Comparison of ENCODE assay signal across 1 cellular context in the genomic region with DNA sequence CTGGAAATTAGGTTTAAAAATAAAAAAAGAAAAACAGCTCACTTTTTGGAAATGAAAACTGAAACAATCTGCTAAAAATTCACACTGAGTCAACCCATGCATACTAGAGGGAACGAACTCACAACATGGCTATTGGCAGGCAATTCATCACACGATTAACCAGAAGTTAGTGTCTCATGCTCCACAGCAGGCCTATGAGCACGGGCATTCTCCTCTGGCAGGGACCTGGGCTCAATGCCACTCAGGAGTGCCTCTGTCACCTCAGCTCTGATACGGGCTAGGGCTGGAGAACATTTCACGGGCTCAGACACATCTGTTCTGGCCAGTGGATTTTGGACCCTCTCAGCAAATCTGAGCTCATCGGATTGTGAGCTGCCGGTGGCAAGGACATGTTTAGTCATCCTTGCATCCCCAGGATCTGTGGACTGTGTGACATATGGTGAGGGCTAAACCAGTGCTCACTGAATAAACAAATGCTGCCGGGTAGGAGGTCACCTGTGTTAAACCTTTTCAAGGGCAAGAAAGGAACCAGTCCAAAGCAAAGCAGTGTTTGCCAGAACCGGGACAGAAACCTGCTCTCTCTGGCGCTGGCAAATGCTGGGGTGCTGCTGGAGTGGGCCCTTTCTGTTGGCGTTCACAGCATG.
TF ChIP-seq lines count a peak whose summit lies in the region.

No MANE protein-coding gene starts in this region.

TF ChIP-seq in HepG2, 621 proteins besides CTCF, POLR2A, EP300 and RAD21 (continued from another document and continues in another):
- TF ChIP-seq, protein P1, sequence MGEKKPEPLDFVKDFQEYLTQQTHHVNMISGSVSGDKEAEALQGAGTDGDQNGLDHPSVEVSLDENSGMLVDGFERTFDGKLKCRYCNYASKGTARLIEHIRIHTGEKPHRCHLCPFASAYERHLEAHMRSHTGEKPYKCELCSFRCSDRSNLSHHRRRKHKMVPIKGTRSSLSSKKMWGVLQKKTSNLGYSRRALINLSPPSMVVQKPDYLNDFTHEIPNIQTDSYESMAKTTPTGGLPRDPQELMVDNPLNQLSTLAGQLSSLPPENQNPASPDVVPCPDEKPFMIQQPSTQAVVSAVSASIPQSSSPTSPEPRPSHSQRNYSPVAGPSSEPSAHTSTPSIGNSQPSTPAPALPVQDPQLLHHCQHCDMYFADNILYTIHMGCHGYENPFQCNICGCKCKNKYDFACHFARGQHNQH (CRISPR knock-in tag; IDR thresholded peaks at IDR 0.05): peak; percentile 48; the same call in 1 of the 2 replicates
- TF ChIP-seq XRCC5 (optimal IDR thresholded peaks at IDR 0.05; ENCODE audit: low read length) (peak; percentile 68), ZNF761 (CRISPR knock-in tag; conservative IDR thresholded peaks at IDR 0.05) (no peak), ZNF614 (CRISPR knock-in tag; IDR thresholded peaks at IDR 0.05; ENCODE audit: borderline replicate concordance) (peak; percentile 49; the same call in 1 of the 2 replicates), IRX3 (CRISPR knock-in tag; IDR thresholded peaks at IDR 0.05; ENCODE audit: borderline replicate concordance, low read depth) (no peak), PRPF4 (IDR thresholded peaks at IDR 0.05; ENCODE audit: low read depth, low read length, poor library complexity, severe bottlenecking) (no peak), ZNF30 (CRISPR knock-in tag; IDR thresholded peaks at IDR 0.05) (no peak), HDAC1 (CRISPR knock-in tag; IDR thresholded peaks at IDR 0.05) (peak; percentile 95), ZNF383 (CRISPR knock-in tag; IDR thresholded peaks at IDR 0.05; ENCODE audit: borderline replicate concordance) (no peak), ZNF607 (CRISPR knock-in tag; IDR thresholded peaks at IDR 0.05; ENCODE audit: borderline replicate concordance) (peak; percentile 31; the same call in 1 of the 2 replicates), IKZF1 (IDR thresholded peaks at IDR 0.05) (no peak), REL (CRISPR knock-in tag; conservative IDR thresholded peaks at IDR 0.05) (no peak), SIN3A (IDR thresholded peaks at IDR 0.05; ENCODE audit: borderline replicate concordance, low read depth, low read length) (0 out of 2 replicates have a peak, but pooled peaks have one; percentile 46), BRCA1 (CRISPR knock-in tag; IDR thresholded peaks at IDR 0.05) (peak; percentile 77; the same call in 1 of the 2 replicates), ZNF652 (CRISPR knock-in tag; IDR thresholded peaks at IDR 0.05; ENCODE audit: borderline replicate concordance, low read depth) (no peak), MLLT10 (CRISPR knock-in tag; IDR thresholded peaks at IDR 0.05) (no peak), ZKSCAN8 (CRISPR knock-in tag; IDR thresholded peaks at IDR 0.05; ENCODE audit: borderline replicate concordance) (no peak; the same call in 1 of the 2 replicates), ZNF292 (CRISPR knock-in tag; IDR thresholded peaks at IDR 0.05; ENCODE audit: borderline replicate concordance, low read depth) (peak; percentile 74; the same call in 1 of the 2 replicates), ZNF331 (CRISPR knock-in tag; IDR thresholded peaks at IDR 0.05) (peak; percentile 52; the same call in 1 of the 2 replicates), KMT2B (CRISPR knock-in tag; IDR thresholded peaks at IDR 0.05) (no peak), ZNF160 (CRISPR knock-in tag; IDR thresholded peaks at IDR 0.05) (no peak), NRL (CRISPR knock-in tag; IDR thresholded peaks at IDR 0.05; ENCODE audit: borderline replicate concordance) (no peak), RORA (CRISPR knock-in tag; IDR thresholded peaks at IDR 0.05) (no peak), ZNF749 (CRISPR knock-in tag; IDR thresholded peaks at IDR 0.05; ENCODE audit: borderline replicate concordance) (no peak), ZNF678 (CRISPR knock-in tag; IDR thresholded peaks at IDR 0.05) (no peak), ZC3H4 (CRISPR knock-in tag; IDR thresholded peaks at IDR 0.05; ENCODE audit: borderline replicate concordance) (no peak), CEBPG (CRISPR knock-in tag; IDR thresholded peaks at IDR 0.05) (peak; percentile 33; the same call in 1 of the 2 replicates), KDM1A (CRISPR knock-in tag; IDR thresholded peaks at IDR 0.05) (peak; percentile 73), TCF7L2 (IDR thresholded peaks at IDR 0.05; ENCODE audit: low read depth, low read length) (no peak), ZNF446 (CRISPR knock-in tag; IDR thresholded peaks at IDR 0.05) (no peak), ZNF777 (CRISPR knock-in tag; IDR thresholded peaks at IDR 0.05) (no peak), ZSCAN22 (CRISPR knock-in tag; IDR thresholded peaks at IDR 0.05) (no peak), TEAD3 (CRISPR knock-in tag; optimal IDR thresholded peaks at IDR 0.05; ENCODE audit: borderline replicate concordance) (peak; percentile 59), ATF7 (IDR thresholded peaks at IDR 0.05) (peak; percentile 66), ATF7 (CRISPR knock-in tag; IDR thresholded peaks at IDR 0.05) (peak; percentile 85), SRSF4 (IDR thresholded peaks at IDR 0.05; ENCODE audit: low read depth, low read length, poor library complexity, severe bottlenecking) (no peak), ISL2 (CRISPR knock-in tag; IDR thresholded peaks at IDR 0.05) (0 out of 2 replicates have a peak, but pooled peaks have one; percentile 46), ZNF317 (CRISPR knock-in tag; IDR thresholded peaks at IDR 0.05) (peak; percentile 52; the same call in 1 of the 2 replicates), PCBP2 (optimal IDR thresholded peaks at IDR 0.05; ENCODE audit: low read depth, low read length, poor library complexity, severe bottlenecking) (no peak), KLF16 (CRISPR knock-in tag; IDR thresholded peaks at IDR 0.05) (peak in 1 of 2 experiments; percentile 45; a peak in 1 of 4 replicates), NCOA2 (CRISPR knock-in tag; IDR thresholded peaks at IDR 0.05) (peak; percentile 14; the same call in 1 of the 2 replicates), IRF2 (CRISPR knock-in tag; IDR thresholded peaks at IDR 0.05) (peak; percentile 67; the same call in 1 of the 2 replicates), JUN (CRISPR knock-in tag; IDR thresholded peaks at IDR 0.05) (peak; percentile 76; the same call in 1 of the 2 replicates), RBFOX2 (IDR thresholded peaks at IDR 0.05; ENCODE audit: low read depth, low read length) (no peak)
- TF ChIP-seq, protein P2, sequence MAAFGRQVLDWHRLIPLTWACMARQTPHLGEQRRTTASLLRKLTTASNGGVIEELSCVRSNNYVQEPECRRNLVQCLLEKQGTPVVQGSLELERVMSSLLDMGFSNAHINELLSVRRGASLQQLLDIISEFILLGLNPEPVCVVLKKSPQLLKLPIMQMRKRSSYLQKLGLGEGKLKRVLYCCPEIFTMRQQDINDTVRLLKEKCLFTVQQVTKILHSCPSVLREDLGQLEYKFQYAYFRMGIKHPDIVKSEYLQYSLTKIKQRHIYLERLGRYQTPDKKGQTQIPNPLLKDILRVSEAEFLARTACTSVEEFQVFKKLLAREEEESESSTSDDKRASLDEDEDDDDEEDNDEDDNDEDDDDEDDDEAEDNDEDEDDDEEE (CRISPR knock-in tag; IDR thresholded peaks at IDR 0.05): no peak
- TF ChIP-seq, protein P3, sequence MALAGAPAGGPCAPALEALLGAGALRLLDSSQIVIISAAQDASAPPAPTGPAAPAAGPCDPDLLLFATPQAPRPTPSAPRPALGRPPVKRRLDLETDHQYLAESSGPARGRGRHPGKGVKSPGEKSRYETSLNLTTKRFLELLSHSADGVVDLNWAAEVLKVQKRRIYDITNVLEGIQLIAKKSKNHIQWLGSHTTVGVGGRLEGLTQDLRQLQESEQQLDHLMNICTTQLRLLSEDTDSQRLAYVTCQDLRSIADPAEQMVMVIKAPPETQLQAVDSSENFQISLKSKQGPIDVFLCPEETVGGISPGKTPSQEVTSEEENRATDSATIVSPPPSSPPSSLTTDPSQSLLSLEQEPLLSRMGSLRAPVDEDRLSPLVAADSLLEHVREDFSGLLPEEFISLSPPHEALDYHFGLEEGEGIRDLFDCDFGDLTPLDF (CRISPR knock-in tag; IDR thresholded peaks at IDR 0.05): no peak
- TF ChIP-seq, protein P4, sequence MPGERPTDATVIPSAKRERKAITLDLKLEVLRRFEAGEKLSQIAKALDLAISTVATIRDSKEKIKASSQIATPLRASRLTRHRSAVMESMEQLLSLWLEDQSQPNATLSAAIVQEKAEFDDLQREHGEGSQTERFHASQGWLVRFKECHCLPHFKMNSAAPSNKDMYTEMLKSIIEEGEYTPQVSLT (CRISPR knock-in tag; IDR thresholded peaks at IDR 0.05; ENCODE audit: borderline replicate concordance, low read depth): no peak
- TF ChIP-seq, protein P5, sequence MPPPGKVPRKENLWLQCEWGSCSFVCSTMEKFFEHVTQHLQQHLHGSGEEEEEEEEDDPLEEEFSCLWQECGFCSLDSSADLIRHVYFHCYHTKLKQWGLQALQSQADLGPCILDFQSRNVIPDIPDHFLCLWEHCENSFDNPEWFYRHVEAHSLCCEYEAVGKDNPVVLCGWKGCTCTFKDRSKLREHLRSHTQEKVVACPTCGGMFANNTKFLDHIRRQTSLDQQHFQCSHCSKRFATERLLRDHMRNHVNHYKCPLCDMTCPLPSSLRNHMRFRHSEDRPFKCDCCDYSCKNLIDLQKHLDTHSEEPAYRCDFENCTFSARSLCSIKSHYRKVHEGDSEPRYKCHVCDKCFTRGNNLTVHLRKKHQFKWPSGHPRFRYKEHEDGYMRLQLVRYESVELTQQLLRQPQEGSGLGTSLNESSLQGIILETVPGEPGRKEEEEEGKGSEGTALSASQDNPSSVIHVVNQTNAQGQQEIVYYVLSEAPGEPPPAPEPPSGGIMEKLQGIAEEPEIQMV (CRISPR knock-in tag; IDR thresholded peaks at IDR 0.05; ENCODE audit: low read depth): no peak
- TF ChIP-seq, protein P6, sequence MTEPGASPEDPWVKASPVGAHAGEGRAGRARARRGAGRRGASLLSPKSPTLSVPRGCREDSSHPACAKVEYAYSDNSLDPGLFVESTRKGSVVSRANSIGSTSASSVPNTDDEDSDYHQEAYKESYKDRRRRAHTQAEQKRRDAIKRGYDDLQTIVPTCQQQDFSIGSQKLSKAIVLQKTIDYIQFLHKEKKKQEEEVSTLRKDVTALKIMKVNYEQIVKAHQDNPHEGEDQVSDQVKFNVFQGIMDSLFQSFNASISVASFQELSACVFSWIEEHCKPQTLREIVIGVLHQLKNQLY (CRISPR knock-in tag; IDR thresholded peaks at IDR 0.05): peak; percentile 61; the same call in 1 of the 2 replicates
- TF ChIP-seq, protein P7, sequence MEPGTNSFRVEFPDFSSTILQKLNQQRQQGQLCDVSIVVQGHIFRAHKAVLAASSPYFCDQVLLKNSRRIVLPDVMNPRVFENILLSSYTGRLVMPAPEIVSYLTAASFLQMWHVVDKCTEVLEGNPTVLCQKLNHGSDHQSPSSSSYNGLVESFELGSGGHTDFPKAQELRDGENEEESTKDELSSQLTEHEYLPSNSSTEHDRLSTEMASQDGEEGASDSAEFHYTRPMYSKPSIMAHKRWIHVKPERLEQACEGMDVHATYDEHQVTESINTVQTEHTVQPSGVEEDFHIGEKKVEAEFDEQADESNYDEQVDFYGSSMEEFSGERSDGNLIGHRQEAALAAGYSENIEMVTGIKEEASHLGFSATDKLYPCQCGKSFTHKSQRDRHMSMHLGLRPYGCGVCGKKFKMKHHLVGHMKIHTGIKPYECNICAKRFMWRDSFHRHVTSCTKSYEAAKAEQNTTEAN (CRISPR knock-in tag; conservative IDR thresholded peaks at IDR 0.05): peak; percentile 66; the same call in 1 of the 2 replicates
- TF ChIP-seq, protein P8, sequence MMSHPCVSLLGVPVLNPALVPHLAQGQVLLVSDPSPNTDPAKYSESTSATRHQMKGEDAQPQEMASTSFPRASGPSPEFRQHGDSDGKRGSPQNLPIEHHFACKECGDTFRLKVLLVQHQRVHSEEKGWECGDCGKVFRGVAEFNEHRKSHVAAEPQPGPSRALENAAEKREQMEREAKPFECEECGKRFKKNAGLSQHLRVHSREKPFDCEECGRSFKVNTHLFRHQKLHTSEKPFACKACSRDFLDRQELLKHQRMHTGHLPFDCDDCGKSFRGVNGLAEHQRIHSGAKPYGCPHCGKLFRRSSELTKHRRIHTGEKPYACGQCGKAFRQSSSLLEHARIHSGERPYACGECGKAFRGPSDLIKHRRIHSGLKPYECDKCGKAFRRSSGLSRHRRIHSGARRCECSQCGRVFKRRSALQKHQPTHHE (CRISPR knock-in tag; IDR thresholded peaks at IDR 0.05; ENCODE audit: borderline replicate concordance): no peak
- TF ChIP-seq, protein P9, sequence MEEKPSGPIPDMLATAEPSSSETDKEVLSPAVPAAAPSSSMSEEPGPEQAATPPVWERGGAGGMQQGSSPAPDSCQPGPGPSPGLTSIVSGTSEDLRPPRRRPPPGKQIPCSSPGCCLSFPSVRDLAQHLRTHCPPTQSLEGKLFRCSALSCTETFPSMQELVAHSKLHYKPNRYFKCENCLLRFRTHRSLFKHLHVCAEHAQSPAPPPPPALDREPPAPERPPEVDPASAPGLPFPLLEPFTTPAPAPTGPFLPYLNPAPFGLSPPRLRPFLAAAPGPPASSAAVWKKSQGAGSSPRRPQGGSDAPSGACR (CRISPR knock-in tag; IDR thresholded peaks at IDR 0.05): no peak
- TF ChIP-seq, protein P10, sequence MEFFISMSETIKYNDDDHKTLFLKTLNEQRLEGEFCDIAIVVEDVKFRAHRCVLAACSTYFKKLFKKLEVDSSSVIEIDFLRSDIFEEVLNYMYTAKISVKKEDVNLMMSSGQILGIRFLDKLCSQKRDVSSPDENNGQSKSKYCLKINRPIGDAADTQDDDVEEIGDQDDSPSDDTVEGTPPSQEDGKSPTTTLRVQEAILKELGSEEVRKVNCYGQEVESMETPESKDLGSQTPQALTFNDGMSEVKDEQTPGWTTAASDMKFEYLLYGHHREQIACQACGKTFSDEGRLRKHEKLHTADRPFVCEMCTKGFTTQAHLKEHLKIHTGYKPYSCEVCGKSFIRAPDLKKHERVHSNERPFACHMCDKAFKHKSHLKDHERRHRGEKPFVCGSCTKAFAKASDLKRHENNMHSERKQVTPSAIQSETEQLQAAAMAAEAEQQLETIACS (CRISPR knock-in tag; IDR thresholded peaks at IDR 0.05): no peak
